Comparison of ENCODE assay signal across 1 cellular context in genomic region chr12:72273499-72273837, GRCh38.
TF ChIP-seq lines count a peak whose summit lies in the region.

No MANE protein-coding gene starts in this region.

TF ChIP-seq in GM23338, 12 proteins besides CTCF, POLR2A, EP300 and RAD21 (continued from another document):
- no peak for TF ChIP-seq ZNF331 (CRISPR knock-in tag; IDR thresholded peaks at IDR 0.05; ENCODE audit: low read depth)
- no peak for TF ChIP-seq ETS1 (IDR thresholded peaks at IDR 0.05)
- TF ChIP-seq CREB1 (CRISPR knock-in tag; IDR thresholded peaks at IDR 0.05; ENCODE audit: low read depth), result no peak
- TF ChIP-seq JUNB (IDR thresholded peaks at IDR 0.05; ENCODE audit: unreplicated experiment), result no peak
- no peak for TF ChIP-seq REST (IDR thresholded peaks at IDR 0.05; ENCODE audit: unreplicated experiment)
